20 cellular contexts compared by ENCODE assay signal in genomic region chr1:207847116-207847515, GRCh38.
DNase-seq lines count a peak whose midpoint lies in the region; ATAC-seq, FAIRE-seq and TF ChIP-seq lines count a peak whose summit lies in the region.
"Had no signal": no experiment of that assay in that cellular context is flagged by ENCODE, and none has a peak within 500 bp of the region (broad histone marks: within the 10 kb centered on the region; RNA-seq: fewer than 3 reads in every experiment).

No MANE protein-coding gene starts in this region.

- no peaks in the 10 kb centered on the region for H3K9me2 ChIP-seq in SK-N-SH

- H2AFZ ChIP-seq in SK-N-SH (ENCODE audit: low read depth): no peak overlapping the region
- H2AFZ ChIP-seq in endothelial cell of umbilical vein (ENCODE audit: low read depth, low read length): no peak overlapping the region

- H3K9me3 ChIP-seq in SK-N-SH (no peaks in the 10 kb centered on the region), endothelial cell of umbilical vein (replicated peaks; ENCODE audit: control insufficient read depth, insufficient read depth, low read length) (no peaks in the 10 kb centered on the region), neutrophil (no peaks in the 10 kb centered on the region), T-helper 17 cell (ENCODE audit: control insufficient read depth, low read length, poor library complexity, severe bottlenecking) (no peaks in the 10 kb centered on the region)
- H3K9me3 ChIP-seq: psoas muscle had no signal

- TF ChIP-seq RAD21 in SK-N-SH (IDR thresholded peaks at IDR 0.05; ENCODE audit: low read length): no peak

- H3K27me3 Mint-ChIP-seq in T-helper 17 cell: no peaks in the 10 kb centered on the region
- H3K27me3 Mint-ChIP-seq: activated naive CD8-positive, alpha-beta T cell treated with anti-CD3 and anti-CD28 coated beads for 36 hours; memory B cell; natural killer cell treated with Interleukin-12 subunit alpha and Interleukin-12 subunit beta and Interleukin-15 and Interleukin-18, amount 100 ng/mL, for 72 hours had no signal

- TF ChIP-seq EP300 in SK-N-SH (IDR thresholded peaks at IDR 0.05; ENCODE audit: borderline replicate concordance in 1 of 2, low read depth in 1 of 2, low read length in 1 of 2): peak in 1 of 2 experiments; percentile 55; a peak in 1 of 4 replicates

- dilution Hi-C loops in endothelial cell of umbilical vein (cut with MboI; ENCODE audit: extremely low pct_ligation_motif_present, low sequenced_read_pairs): no loop called here

- POLR2A ChIA-PET in SK-N-SH (lab: Yijun Ruan, JAX): no interaction called here
- POLR2A ChIA-PET in endothelial cell of umbilical vein (lab: Charles Lee): no interaction called here

- peaks cover 66% of the 10 kb centered on the region for H3K4me1 Mint-ChIP-seq in T-helper 17 cell

- 70% methylated on average over 5 of the region's 5 CpGs for WGBS in SK-N-SH (ENCODE audit: low lambda C conversion rate)

- H3K36me3 ChIP-seq in SK-N-SH (replicated peaks in 1 of 2; ENCODE audit: control insufficient read depth in 1 of 2, insufficient read depth in 2 of 2, low read length in 1 of 2): peaks cover 0 to 3% of the 10 kb centered on the region in 2 experiments
- peaks cover 4 to 7% of the 10 kb centered on the region in 2 experiments for H3K36me3 ChIP-seq in endothelial cell of umbilical vein (ENCODE audit: control insufficient read depth in 2 of 2, extremely low read depth in 1 of 2, insufficient read depth in 2 of 2, low read length in 2 of 2)
- H3K36me3 ChIP-seq in neutrophil: peaks cover 3% of the 10 kb centered on the region

- no peak for TF ChIP-seq POLR2A in endothelial cell of umbilical vein (IDR thresholded peaks at IDR 0.05; ENCODE audit: low read depth, low read length)

- H3K27ac ChIP-seq in C4-2B: peak overlapping the region; percentile 67
- no peak overlapping the region; a peak in 1 of 4 replicates for H3K27ac ChIP-seq in SK-N-SH (ENCODE audit: low read depth in 2 of 2, low read length in 1 of 2)
- H3K27ac ChIP-seq in endothelial cell of umbilical vein (ENCODE audit: insufficient read depth, low read depth, low read length): peak overlapping the region; percentile 90
- H3K27ac ChIP-seq in neutrophil: peak overlapping the region; percentile 10
- H3K27ac ChIP-seq: KMS-11 had no signal

- H3K4me1 ChIP-seq in SK-N-SH (ENCODE audit: control insufficient read depth in 1 of 2, insufficient read depth in 2 of 2, low read depth in 1 of 2, low read length in 1 of 2) (no peaks in the 10 kb centered on the region), endothelial cell of umbilical vein (ENCODE audit: control insufficient read depth, extremely low read depth, insufficient read depth, low read length) (peaks cover 34% of the 10 kb centered on the region), neutrophil (ENCODE audit: control insufficient read depth in 1 of 2, insufficient read depth in 1 of 2, low read depth in 1 of 2, low read length in 1 of 2) (peaks cover 66 to 83% of the 10 kb centered on the region in 2 experiments)

- no peak for ATAC-seq in T-helper 17 cell
- ATAC-seq: natural killer cell treated with Interleukin-12 subunit alpha and Interleukin-12 subunit beta and Interleukin-15 and Interleukin-18, amount 100 ng/mL, for 72 hours; psoas muscle had no signal

- TF ChIP-seq CTCF in C4-2B (conservative IDR thresholded peaks at IDR 0.05): no peak
- no peak for TF ChIP-seq CTCF in SK-N-SH (IDR thresholded peaks at IDR 0.05)
- no peak for TF ChIP-seq CTCF in endothelial cell of umbilical vein (IDR thresholded peaks at IDR 0.05; ENCODE audit: extremely low read depth in 1 of 2, insufficient read depth in 1 of 2, low read depth in 1 of 2, low read length in 2 of 2)
- no peak for TF ChIP-seq CTCF in neutrophil (IDR thresholded peaks at IDR 0.05)

- H3K27me3 ChIP-seq in SK-N-SH (ENCODE audit: insufficient read depth) (no peaks in the 10 kb centered on the region), endothelial cell of umbilical vein (ENCODE audit: control insufficient read depth in 2 of 2, insufficient read depth in 2 of 2, low read length in 2 of 2) (no peaks in the 10 kb centered on the region), neutrophil (no peaks in the 10 kb centered on the region)

- H3K4me3 ChIP-seq in SK-N-SH (ENCODE audit: low read depth in 2 of 2, low read length in 1 of 2) (no peak overlapping the region), endothelial cell of umbilical vein (replicated peaks in 1 of 3; ENCODE audit: insufficient read depth in 1 of 3, low read depth in 1 of 3, low read length in 3 of 3) (no peak overlapping the region), neutrophil (ENCODE audit: low read depth in 1 of 2, low read length in 1 of 2) (no peak overlapping the region)
- H3K4me3 ChIP-seq: psoas muscle had no signal

- no peaks in the 10 kb centered on the region for H3F3A ChIP-seq in SK-N-SH (replicated peaks; ENCODE audit: insufficient read depth)

- H3K36me3 Mint-ChIP-seq in T-helper 17 cell (ENCODE audit: low read depth): peaks cover 11% of the 10 kb centered on the region
- H3K36me3 Mint-ChIP-seq: natural killer cell treated with Interleukin-12 subunit alpha and Interleukin-12 subunit beta and Interleukin-15 and Interleukin-18, amount 100 ng/mL, for 72 hours had no signal

- H3K9ac ChIP-seq in SK-N-SH (no peak overlapping the region), endothelial cell of umbilical vein (replicated peaks; ENCODE audit: extremely low read depth, insufficient read depth, low read length) (no peak overlapping the region)
- H3K9ac ChIP-seq: KMS-11 had no signal

- no TSS peak for BruUV-seq in endothelial cell of umbilical vein (replicated peaks; lab: Mats Ljungman, UMichigan)

- H3K4me2 ChIP-seq in SK-N-SH: no peak overlapping the region
- peak overlapping the region; percentile 67 for H3K4me2 ChIP-seq in endothelial cell of umbilical vein (ENCODE audit: insufficient read depth, low read length)
- H3K4me2 ChIP-seq: KMS-11 had no signal

- intact Hi-C loops in endothelial cell of umbilical vein (cut with micrococcal nuclease): loop anchor here (5.0 kb wide), 1 partner anchor 375 kb away; no protein-coding TSS in a partner anchor

- no peak overlapping the region for H3K27ac Mint-ChIP-seq in T-helper 17 cell
- H3K27ac Mint-ChIP-seq: memory B cell had no signal

- DNase-seq in SK-N-SH (no peak), endothelial cell of umbilical vein (ENCODE audit: low read depth, low spot score) (peak; percentile 56), NCI-H446 treated with DMSO at 0.1 percent for 48 hours (lab: John Stamatoyannopoulos, UW) (no peak), T-helper 17 cell (no peak)
- no peak for DNase-seq in stimulated activated CD4-positive, alpha-beta T cell treated with anti-CD3 and anti-CD28 coated beads, Interleukin-12 subunit alpha, Interleukin-12 subunit beta, amount 100 ng/mL, for 4 hours
- no peak for DNase-seq in stimulated activated CD4-positive, alpha-beta T cell treated with anti-CD3 and anti-CD28 coated beads, Interleukin-4, amount 100 ng/mL, for 1 hour
- DNase-seq: activated naive CD8-positive, alpha-beta T cell treated with anti-CD3 and anti-CD28 coated beads for 36 hours; H7; NCI-H1105; NCI-H2107; NCI-H774; psoas muscle; stimulated activated CD4-positive, alpha-beta T cell treated with anti-CD3 and anti-CD28 coated beads, Interleukin-15, amount 100 ng/mL, for 24 hours; stimulated activated naive CD4-positive, alpha-beta T cell treated with Interleukin-2 at 50 U/mL for 16 hours had no signal

- CTCF ChIA-PET in SK-N-SH (lab: Yijun Ruan, JAX) (interaction anchor here (1.4 kb wide), 2 partner anchors 18 to 116 kb away, joined by 3 to 5 read pairs; no protein-coding TSS in a partner anchor), endothelial cell of umbilical vein (lab: Charles Lee) (interaction anchor here (1.2 to 2.9 kb wide), 5 partner anchors 11 to 116 kb away, joined by 3 to 22 read pairs (median 6); no protein-coding TSS in a partner anchor)

- H3K79me2 ChIP-seq in SK-N-SH (ENCODE audit: insufficient read depth): 0 out of 2 replicates have a peak, but pooled peaks cover 8% of the 10 kb centered on the region
- H3K79me2 ChIP-seq in endothelial cell of umbilical vein (ENCODE audit: control insufficient read depth, insufficient read depth, low read length): peaks cover 63% of the 10 kb centered on the region

- H4K20me1 ChIP-seq in SK-N-SH (ENCODE audit: insufficient read depth) (no peaks in the 10 kb centered on the region), endothelial cell of umbilical vein (replicated peaks; ENCODE audit: control insufficient read depth, extremely low read depth, insufficient read depth, low read length) (no peaks in the 10 kb centered on the region)

- H3K9me1 ChIP-seq in endothelial cell of umbilical vein (replicated peaks; ENCODE audit: control insufficient read depth, extremely low read depth, insufficient read depth, low read length): no peaks in the 10 kb centered on the region

- peak; percentile 81 for FAIRE-seq in endothelial cell of umbilical vein (lab: Jason Lieb, UNC)
- FAIRE-seq: RCC 7860 had no signal

- no peak overlapping the region for H3K4me3 Mint-ChIP-seq in T-helper 17 cell
- H3K4me3 Mint-ChIP-seq: memory B cell had no signal

TF ChIP-seq in SK-N-SH, 30 proteins besides CTCF, POLR2A, EP300 and RAD21 (continues in another document):
- TF ChIP-seq TCF12 (IDR thresholded peaks at IDR 0.05) (peak; percentile 95), RXRA (IDR thresholded peaks at IDR 0.05; ENCODE audit: borderline replicate concordance, low read depth) (no peak), PBX3 (IDR thresholded peaks at IDR 0.05) (peak; percentile 88)

TF ChIP-seq in endothelial cell of umbilical vein, 7 proteins besides CTCF, POLR2A, EP300 and RAD21:
- no peak for TF ChIP-seq MAX (IDR thresholded peaks at IDR 0.05; ENCODE audit: insufficient read depth, insufficient read length)
- peak; percentile 70 for TF ChIP-seq FOS (IDR thresholded peaks at IDR 0.05; ENCODE audit: borderline replicate concordance, insufficient read depth, low read length)
- peak; percentile 41 for TF ChIP-seq JUN (IDR thresholded peaks at IDR 0.05; ENCODE audit: borderline replicate concordance, insufficient read depth, insufficient read length, low read depth)
- TF ChIP-seq MYC (IDR thresholded peaks at IDR 0.05; ENCODE audit: low read depth, low read length): no peak
- no peak for TF ChIP-seq EZH2 (IDR thresholded peaks at IDR 0.05; ENCODE audit: borderline replicate concordance, low read depth, low read length, severe bottlenecking)
- TF ChIP-seq GATA2 (IDR thresholded peaks at IDR 0.05; ENCODE audit: insufficient read depth, insufficient read length, low read depth, low read length): no peak
- peak; percentile 48 for TF ChIP-seq POLR2AphosphoS5 (IDR thresholded peaks at IDR 0.05; ENCODE audit: insufficient read depth, low read depth, low read length)

Comparison
In these comparisons a context has a peak if more than half of its experiments do, and no peak if none do; other contexts are left out.
1. H3K27ac ChIP-seq: peak in C4-2B (single experiment), endothelial cell of umbilical vein (single experiment) and neutrophil (single experiment); none in SK-N-SH (0 of 2).